ENCODE assay signal across 24 cellular contexts in the genomic region with DNA sequence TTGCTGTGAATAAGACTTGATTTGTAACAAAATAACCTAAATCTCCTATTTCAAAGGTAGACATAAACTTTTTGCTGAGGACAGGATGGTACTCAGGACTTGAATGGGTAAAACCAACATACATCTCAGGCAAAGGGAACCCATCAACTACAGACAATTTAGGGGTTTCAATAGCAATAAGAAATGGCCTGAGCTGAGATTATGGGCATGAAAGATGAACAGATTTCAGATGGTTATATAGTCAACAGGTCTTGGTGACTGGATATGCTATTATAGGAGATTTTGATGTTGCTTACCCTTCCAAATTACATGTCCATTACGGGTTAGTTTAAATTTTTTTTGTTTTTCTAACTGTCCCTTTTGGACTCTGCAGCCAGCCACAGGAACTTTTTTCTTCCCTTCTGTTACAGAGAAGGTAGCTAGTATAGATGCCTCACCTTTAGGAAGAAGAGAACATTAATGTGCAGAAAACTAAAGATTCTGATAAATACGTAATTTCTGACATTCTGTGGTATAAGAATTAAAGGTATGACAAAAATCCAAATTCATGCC. TPM values are rescaled to one million over a fixed set of nuclear protein-coding genes. Genes with fewer than 3 reads are reported as not detected.
DNase-seq lines count a peak whose midpoint lies in the region; ATAC-seq, FAIRE-seq and TF ChIP-seq lines count a peak whose summit lies in the region.
"Had no signal": no experiment of that assay in that cellular context is flagged by ENCODE, and none has a peak within 500 bp of the region (broad histone marks: within the 10 kb centered on the region; RNA-seq: fewer than 3 reads in every experiment).

No MANE protein-coding gene starts in this region.

- 53 to 63% methylated on average over 2 of the region's 2 CpGs for WGBS in aorta, 2 donors

- no peak for ATAC-seq in aorta (ENCODE audit: low FRiP score)
- ATAC-seq: esophagus mucosa; Panc1; stimulated activated memory B cell treated with anti-CD40 and anti-IgM and Interleukin-4, amounts not matched to agents 10 μg/mL and 1 μg/mL and 100 μg/mL, for 72 hours had no signal

- FAIRE-seq in H54 (lab: Jason Lieb, UNC) = peak; percentile 6
- FAIRE-seq: D721Med, islet of Langerhans had no signal

- peaks cover 39% of the 10 kb centered on the region for H4K20me1 ChIP-seq in neural progenitor cell (ENCODE audit: low read depth)

- H3K4me3 Mint-ChIP-seq in activated T-cell treated with anti-CD3 and anti-CD28 coated beads, Interleukin-2, amount 50 U/mL, for 24 hours = no peak overlapping the region
- H3K4me3 Mint-ChIP-seq in neural progenitor cell = no peak overlapping the region
- H3K4me3 Mint-ChIP-seq: stimulated activated memory B cell treated with anti-CD40 and anti-IgM and Interleukin-4, amounts not matched to agents 10 μg/mL and 1 μg/mL and 100 μg/mL, for 72 hours had no signal

- H3F3A ChIP-seq in neural progenitor cell (ENCODE audit: low read depth) = peaks cover 57% of the 10 kb centered on the region

- peaks cover 28% of the 10 kb centered on the region for H3K4me1 Mint-ChIP-seq in activated T-cell treated with anti-CD3 and anti-CD28 coated beads, Interleukin-2, amount 50 U/mL, for 24 hours (ENCODE audit: low read depth)
- peaks cover 13% of the 10 kb centered on the region for H3K4me1 Mint-ChIP-seq in neural progenitor cell

- peak overlapping the region; percentile 26 for H3K27ac Mint-ChIP-seq in activated T-cell treated with anti-CD3 and anti-CD28 coated beads, Interleukin-2, amount 50 U/mL, for 24 hours
- no peak overlapping the region for H3K27ac Mint-ChIP-seq in neural progenitor cell
- H3K27ac Mint-ChIP-seq: brain; stimulated activated memory B cell treated with anti-CD40 and anti-IgM and Interleukin-4, amounts not matched to agents 10 μg/mL and 1 μg/mL and 100 μg/mL, for 72 hours had no signal

- H3K4me3 ChIP-seq in neural progenitor cell (no peak overlapping the region), aorta (ENCODE audit: low read length in 2 of 2) (no peak overlapping the region)
- H3K4me3 ChIP-seq: suprapubic skin had no signal

- peaks cover 27% of the 10 kb centered on the region for H3K79me2 ChIP-seq in neural progenitor cell (ENCODE audit: low read depth)

- no peak overlapping the region for H2AFZ ChIP-seq in neural progenitor cell (replicated peaks)

- H3K9me3 Mint-ChIP-seq in activated T-cell treated with anti-CD3 and anti-CD28 coated beads, Interleukin-2, amount 50 U/mL, for 24 hours = no peaks in the 10 kb centered on the region
- H3K9me3 Mint-ChIP-seq in neural progenitor cell = no peaks in the 10 kb centered on the region
- H3K9me3 Mint-ChIP-seq: brain; stimulated activated memory B cell treated with anti-CD40 and anti-IgM and Interleukin-4, amounts not matched to agents 10 μg/mL and 1 μg/mL and 100 μg/mL, for 72 hours had no signal

- H3K27me3 ChIP-seq in neural progenitor cell (no peaks in the 10 kb centered on the region), aorta (ENCODE audit: control insufficient read depth in 1 of 2, insufficient read depth in 2 of 2, low read length in 1 of 2) (no peaks in the 10 kb centered on the region)
- H3K27me3 ChIP-seq: suprapubic skin had no signal

- no peak for TF ChIP-seq CTCF in neural progenitor cell (IDR thresholded peaks at IDR 0.05)

- no peak for DNase-seq in activated T-cell treated with anti-CD3 and anti-CD28 coated beads, Interleukin-2, amount 50 U/mL, for 24 hours
- no peak for DNase-seq in activated T-cell treated with anti-CD3 and anti-CD28 coated beads, Interleukin-2, amount 50 U/mL, for 1 hour
- DNase-seq in H54 (ENCODE audit: insufficient read length, low spot score) (no peak), neural progenitor cell (ENCODE audit: low spot score) (no peak), NCI-H1417 treated with DMSO at 0.1 percent for 48 hours (lab: John Stamatoyannopoulos, UW) (no peak), aorta (no peak), NCI-H2227 (lab: John Stamatoyannopoulos, UW; ENCODE audit: unreplicated experiment) (no peak)
- DNase-seq: activated CD4-positive, alpha-beta T cell treated with anti-CD3 and anti-CD28 coated beads, Interleukin-2, amount 50 U/mL, for 4 hours; activated effector memory CD4-positive, alpha-beta T cell treated with anti-CD3 and anti-CD28 coated beads, Interleukin-2, amount 50 U/mL, for 16 hours; effector CD8-positive, alpha-beta T cell; foreskin melanocyte; NCI-H1694; NCI-H2227 treated with DMSO at 0.1 percent for 48 hours; NCI-H748 treated with DMSO at 0.1 percent for 48 hours; T-helper 2 cell had no signal

- H3K9ac ChIP-seq in neural progenitor cell = no peak overlapping the region

- peaks cover 6% of the 10 kb centered on the region for H3K4me1 ChIP-seq in neural progenitor cell
- peaks cover 0 to 6% of the 10 kb centered on the region in 2 donors for H3K4me1 ChIP-seq in aorta (ENCODE audit: control insufficient read depth in 1 of 2, insufficient read depth in 2 of 2, low read length in 2 of 2)

- H3K27me3 Mint-ChIP-seq in activated T-cell treated with anti-CD3 and anti-CD28 coated beads, Interleukin-2, amount 50 U/mL, for 24 hours = no peaks in the 10 kb centered on the region
- peaks cover 2% of the 10 kb centered on the region for H3K27me3 Mint-ChIP-seq in neural progenitor cell (ENCODE audit: insufficient read depth, low read depth)
- H3K27me3 Mint-ChIP-seq: stimulated activated memory B cell treated with anti-CD40 and anti-IgM and Interleukin-4, amounts not matched to agents 10 μg/mL and 1 μg/mL and 100 μg/mL, for 72 hours had no signal

- H3K36me3 Mint-ChIP-seq in activated T-cell treated with anti-CD3 and anti-CD28 coated beads, Interleukin-2, amount 50 U/mL, for 24 hours (ENCODE audit: low read depth) = peaks cover 95% of the 10 kb centered on the region
- peaks cover 13% of the 10 kb centered on the region for H3K36me3 Mint-ChIP-seq in neural progenitor cell

- H3K36me3 ChIP-seq in neural progenitor cell (peaks cover 25% of the 10 kb centered on the region), aorta (ENCODE audit: control insufficient read depth in 1 of 2, insufficient read depth in 2 of 2, low read length in 1 of 2) (peaks cover 6 to 7% of the 10 kb centered on the region in 2 donors)

- H3K9me3 ChIP-seq in neural progenitor cell (ENCODE audit: low read depth) (no peaks in the 10 kb centered on the region), aorta (ENCODE audit: control insufficient read depth, low read length) (no peaks in the 10 kb centered on the region)
- H3K9me3 ChIP-seq: suprapubic skin had no signal

- H3K4me2 ChIP-seq in neural progenitor cell = peak overlapping the region; percentile 27

- intact Hi-C loops in aorta (cut with DNase I) = no loop called here

- TF ChIP-seq POLR2A in H54 (IDR thresholded peaks at IDR 0.05; ENCODE audit: low read depth, low read length) (no peak), Raji (IDR thresholded peaks at IDR 0.05; ENCODE audit: insufficient read depth, low read depth, low read length) (0 out of 2 replicates have a peak, but pooled peaks have one; percentile 15)

- H3K27ac ChIP-seq in neural progenitor cell = peak overlapping the region; percentile 65
- no peak overlapping the region for H3K27ac ChIP-seq in aorta (ENCODE audit: low read depth in 1 of 2, low read length in 2 of 2)
- H3K27ac ChIP-seq: C4-2B, suprapubic skin had no signal

RNA-seq across cellular contexts. Expression of gene RPS27A, which starts 4.6 kb away (rescaled TPM):
- total RNA-seq in neural progenitor cell (ENCODE audit: low replicate concordance) (2,670 and 2,741 TPM in 2 replicates), aorta (100 to 1,000 TPM; 752 to 754 TPM)
- polyA plus RNA-seq in aorta = 1,000 to 10,000 TPM; 2,840 to 6,488 TPM

RNA-seq across cellular contexts. Expression of gene CLHC1, which starts 5.0 kb away (rescaled TPM):
- total RNA-seq in neural progenitor cell (ENCODE audit: low replicate concordance) (23.2 and 24.6 TPM in 2 replicates), aorta (10 to 100 TPM in 1 of 2 donors, 1 to 10 TPM in 1; 9.3 to 13.9 TPM)
- polyA plus RNA-seq in aorta = 10 to 100 TPM in 1 of 2 donors, 1 to 10 TPM in 1; 3.3 to 17.7 TPM

RNA-seq across cellular contexts. Expression of gene MTIF2, which starts 32.0 kb away (rescaled TPM):
- 34.1 and 39.2 TPM in 2 replicates for total RNA-seq in neural progenitor cell (ENCODE audit: low replicate concordance)
- 10 to 100 TPM; 13.0 to 18.5 TPM for total RNA-seq in aorta
- 10 to 100 TPM; 16.9 to 27.8 TPM for polyA plus RNA-seq in aorta
